In the genomic region with DNA sequence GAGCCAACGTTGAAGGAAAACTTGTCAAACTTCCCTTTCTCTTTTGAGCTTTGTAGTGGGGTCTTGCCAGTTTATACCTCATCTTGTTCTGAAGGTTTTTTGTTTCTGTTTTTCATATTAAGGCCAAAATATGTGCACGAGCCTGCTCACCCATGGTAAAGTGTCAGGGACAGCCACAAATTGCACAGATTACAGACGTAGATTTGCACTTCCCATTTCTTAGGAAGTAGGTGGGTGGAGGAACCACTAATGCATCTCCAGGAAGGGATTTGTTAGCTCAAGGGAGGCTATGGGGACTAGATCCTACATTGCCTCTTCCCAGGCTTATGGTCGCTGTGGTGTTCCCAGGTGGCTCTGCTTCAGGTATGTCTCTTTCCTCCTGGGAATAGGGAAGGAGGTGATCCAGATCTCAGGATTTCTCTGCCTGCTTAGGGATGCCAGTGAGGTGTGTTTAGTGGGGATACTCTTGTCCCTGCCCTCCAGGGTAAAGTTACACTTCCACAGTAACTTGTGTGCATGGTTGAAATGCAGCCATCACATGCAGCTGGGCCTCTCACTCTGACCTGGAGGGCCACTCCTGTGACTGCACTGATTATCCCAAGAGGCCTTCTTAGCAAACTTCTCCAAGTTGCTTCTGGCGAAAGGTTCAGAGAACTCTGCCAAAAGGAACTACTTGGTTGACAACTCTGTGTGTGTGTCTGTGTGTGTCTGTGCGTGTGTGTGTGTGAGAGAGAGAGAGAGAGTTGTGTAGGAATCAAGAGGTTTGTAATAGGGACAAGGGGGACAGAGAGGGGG, we compare ENCODE assay signal across 1 cellular context.
TF ChIP-seq lines count a peak whose summit lies in the region.

No MANE protein-coding gene starts in this region.

TF ChIP-seq in GM12878, 131 proteins besides CTCF, POLR2A, EP300 and RAD21 (continued from another document):
- TF ChIP-seq CUX1 (IDR thresholded peaks at IDR 0.05; ENCODE audit: insufficient replicate concordance, low read depth, low read length), result no peak
